Comparison of ENCODE assay signal across 17 cellular contexts in genomic region chr2:218311908-218312756, GRCh38. TPM values are rescaled to one million over a fixed set of nuclear protein-coding genes. Genes with fewer than 3 reads are reported as not detected.
DNase-seq lines count a peak whose midpoint lies in the region; ATAC-seq, FAIRE-seq and TF ChIP-seq lines count a peak whose summit lies in the region.
"Had no signal": no experiment of that assay in that cellular context is flagged by ENCODE, and none has a peak within 500 bp of the region (broad histone marks: within the 10 kb centered on the region; RNA-seq: fewer than 3 reads in every experiment).

No MANE protein-coding gene starts in this region.

- no peaks in the 10 kb centered on the region for H3K9me3 Mint-ChIP-seq in naive thymus-derived CD8-positive, alpha-beta T cell

- CTCF ChIA-PET in endothelial cell of umbilical vein (lab: Charles Lee), result interaction anchor here (1.0 to 1.2 kb wide), 2 partner anchors 11 to 30 kb away, joined by 3 read pairs; no protein-coding TSS in a partner anchor

- H3K4me2 ChIP-seq in endothelial cell of umbilical vein (ENCODE audit: insufficient read depth, low read length), result no peak overlapping the region

- H3K27ac ChIP-seq in right cardiac atrium (ENCODE audit: low read length) (peak overlapping the region; percentile 37), heart right ventricle (no peak overlapping the region), endothelial cell of umbilical vein (ENCODE audit: insufficient read depth, low read depth, low read length) (no peak overlapping the region), urinary bladder (ENCODE audit: low read depth) (peak overlapping the region; percentile 70)

- H3K4me3 ChIP-seq in right cardiac atrium (ENCODE audit: low read length) (no peak overlapping the region), heart right ventricle (no peak overlapping the region), endothelial cell of umbilical vein (replicated peaks in 1 of 3; ENCODE audit: insufficient read depth in 1 of 3, low read depth in 1 of 3, low read length in 3 of 3) (no peak overlapping the region), urinary bladder (ENCODE audit: low read depth, low read length) (no peak overlapping the region)

- DNase-seq in right cardiac atrium (peak in 1 of 3 donors; percentile 7), heart right ventricle (no peak), endothelial cell of umbilical vein (ENCODE audit: low read depth, low spot score) (no peak), iPS-NIHi7 (ENCODE audit: extremely low spot score) (no peak), NCI-H2081 (lab: John Stamatoyannopoulos, UW) (no peak)
- DNase-seq in naive thymus-derived CD8-positive, alpha-beta T cell, result no peak
- DNase-seq in stimulated activated naive CD4-positive, alpha-beta T cell (lab: John Stamatoyannopoulos, UW), result no peak
- DNase-seq: activated CD8-positive, alpha-beta memory T cell treated with anti-CD3 and anti-CD28 coated beads, Interleukin-2, amount 50 U/mL, for 4 hours; activated naive CD4-positive, alpha-beta T cell treated with Interleukin-2 at 50 U/mL for 16 hours; midbrain; NCI-H1694; NCI-H345; SIG-M5; stimulated activated naive CD8-positive, alpha-beta T cell treated with anti-CD3 and anti-CD28 coated beads, Interleukin-15, Interleukin-2, amounts not matched to agents 100 U/mL and 50 U/mL, for 24 hours had no signal

- H3K36me3 ChIP-seq in heart right ventricle, result no peaks in the 10 kb centered on the region
- no peaks in the 10 kb centered on the region for H3K36me3 ChIP-seq in endothelial cell of umbilical vein (ENCODE audit: control insufficient read depth in 2 of 2, extremely low read depth in 1 of 2, insufficient read depth in 2 of 2, low read length in 2 of 2)
- H3K36me3 ChIP-seq in urinary bladder (ENCODE audit: insufficient read depth), result no peaks in the 10 kb centered on the region

- 56% methylated on average over 8 of the region's 8 CpGs for WGBS in right cardiac atrium
- WGBS in heart right ventricle, 2 donors, result 62 to 70% methylated on average over 8 of the region's 8 CpGs
- 41% methylated on average over 8 of the region's 8 CpGs for WGBS in urinary bladder

- peaks cover 5% of the 10 kb centered on the region for H3K4me1 ChIP-seq in right cardiac atrium (ENCODE audit: control insufficient read depth, insufficient read depth, low read length)
- peaks cover 0 to 22% (median 0%) of the 10 kb centered on the region in 9 donors for H3K4me1 ChIP-seq in heart right ventricle
- peaks cover 12% of the 10 kb centered on the region for H3K4me1 ChIP-seq in endothelial cell of umbilical vein (ENCODE audit: control insufficient read depth, extremely low read depth, insufficient read depth, low read length)
- no peaks in the 10 kb centered on the region for H3K4me1 ChIP-seq in urinary bladder (ENCODE audit: insufficient read depth)

- dilution Hi-C loops in endothelial cell of umbilical vein (cut with MboI; ENCODE audit: extremely low pct_ligation_motif_present, low sequenced_read_pairs), result no loop called here

- H3K4me3 Mint-ChIP-seq in naive thymus-derived CD8-positive, alpha-beta T cell, result no peak overlapping the region

- TF ChIP-seq CTCF in heart right ventricle (IDR thresholded peaks at IDR 0.05), result no peak
- TF ChIP-seq CTCF in endothelial cell of umbilical vein (IDR thresholded peaks at IDR 0.05; ENCODE audit: extremely low read depth in 1 of 2, insufficient read depth in 1 of 2, low read depth in 1 of 2, low read length in 2 of 2), result no peak

- no peaks in the 10 kb centered on the region for H3K27me3 ChIP-seq in right cardiac atrium (ENCODE audit: control insufficient read depth, insufficient read depth)
- no peaks in the 10 kb centered on the region for H3K27me3 ChIP-seq in heart right ventricle
- no peaks in the 10 kb centered on the region for H3K27me3 ChIP-seq in endothelial cell of umbilical vein (ENCODE audit: control insufficient read depth in 2 of 2, insufficient read depth in 2 of 2, low read length in 2 of 2)

- H3K9me3 ChIP-seq in right cardiac atrium (ENCODE audit: control insufficient read depth, low read length), result no peaks in the 10 kb centered on the region
- H3K9me3 ChIP-seq in heart right ventricle, result no peaks in the 10 kb centered on the region
- H3K9me3 ChIP-seq in endothelial cell of umbilical vein (replicated peaks; ENCODE audit: control insufficient read depth, insufficient read depth, low read length), result no peaks in the 10 kb centered on the region

- no peaks in the 10 kb centered on the region for H3K36me3 Mint-ChIP-seq in naive thymus-derived CD8-positive, alpha-beta T cell

- TF ChIP-seq POLR2A in endothelial cell of umbilical vein (IDR thresholded peaks at IDR 0.05; ENCODE audit: low read depth, low read length), result no peak

- no peaks in the 10 kb centered on the region for H3K9me1 ChIP-seq in endothelial cell of umbilical vein (replicated peaks; ENCODE audit: control insufficient read depth, extremely low read depth, insufficient read depth, low read length)

- no peak overlapping the region for H3K9ac ChIP-seq in endothelial cell of umbilical vein (replicated peaks; ENCODE audit: extremely low read depth, insufficient read depth, low read length)

- no TSS peak for BruUV-seq in endothelial cell of umbilical vein (replicated peaks; lab: Mats Ljungman, UMichigan)

- H3K27me3 Mint-ChIP-seq in naive thymus-derived CD8-positive, alpha-beta T cell, result peaks cover 0 to 1% (median 0%) of the 10 kb centered on the region in 5 donors

- no peak for FAIRE-seq in endothelial cell of umbilical vein (lab: Jason Lieb, UNC)

- peak overlapping the region in 8 of 10 donors; percentile 37 to 78 (median 58) for H3K27ac Mint-ChIP-seq in naive thymus-derived CD8-positive, alpha-beta T cell

- no peaks in the 10 kb centered on the region for H3K79me2 ChIP-seq in endothelial cell of umbilical vein (ENCODE audit: control insufficient read depth, insufficient read depth, low read length)

- peak in 1 of 2 donors; percentile 32 for ATAC-seq in right cardiac atrium
- ATAC-seq in heart right ventricle, result no peak
- no peak for ATAC-seq in naive thymus-derived CD8-positive, alpha-beta T cell
- ATAC-seq: esophagus mucosa; stimulated activated naive CD8-positive, alpha-beta T cell treated with anti-CD3 and anti-CD28 coated beads, Interleukin-15, Interleukin-2, amounts not matched to agents 100 U/mL and 50 U/mL, for 24 hours had no signal

- H2AFZ ChIP-seq in endothelial cell of umbilical vein (ENCODE audit: low read depth, low read length), result peak overlapping the region; percentile 65

- H3K4me1 Mint-ChIP-seq in naive thymus-derived CD8-positive, alpha-beta T cell, result peaks cover 23 to 43% (median 27%) of the 10 kb centered on the region in 4 donors

- intact Hi-C loops in right cardiac atrium (cut with DNase I) (no loop called here), heart right ventricle (cut with DNase I) (no loop called here), endothelial cell of umbilical vein (cut with micrococcal nuclease) (no loop called here)

- POLR2A ChIA-PET in endothelial cell of umbilical vein (lab: Charles Lee), result no interaction called here
- POLR2A ChIA-PET in naive thymus-derived CD8-positive, alpha-beta T cell (lab: Charles Lee), result interaction anchor here (0.7 to 1.2 kb wide), 4 partner anchors 11 to 278 kb away, joined by 3 to 5 read pairs (median 3); no protein-coding TSS in a partner anchor

- no peaks in the 10 kb centered on the region for H4K20me1 ChIP-seq in endothelial cell of umbilical vein (replicated peaks; ENCODE audit: control insufficient read depth, extremely low read depth, insufficient read depth, low read length)

RNA-seq across cellular contexts. Expression of gene TMBIM1, which starts 19.8 kb away (rescaled TPM):
- total RNA-seq in right cardiac atrium, result 100 to 1,000 TPM in 3 of 4 donors, 10 to 100 TPM in 1; 95.2 to 158 (median 118) TPM
- polyA plus RNA-seq in right cardiac atrium, result 64.3 TPM
- 100 to 1,000 TPM in 7 of 10 donors, 10 to 100 TPM in 3; 85.3 to 151 (median 110) TPM for total RNA-seq in heart right ventricle
- 100 to 1,000 TPM in 1 of 2 donors, 10 to 100 TPM in 1; 30.9 to 139 TPM for polyA plus RNA-seq in heart right ventricle
- total RNA-seq in endothelial cell of umbilical vein, result 141 and 159 TPM in 2 replicates
- 229 and 243 TPM in 2 replicates for polyA plus RNA-seq in endothelial cell of umbilical vein
- 146 and 160 TPM in 2 replicates for polyA plus RNA-seq in endothelial cell of umbilical vein (2011; cell fraction: cytosol; rRNA removed)
- polyA plus RNA-seq in endothelial cell of umbilical vein (2011; cell fraction: nucleus; rRNA removed), result 128 and 161 TPM in 2 replicates
- polyA plus RNA-seq in endothelial cell of umbilical vein (2012), result 198 and 248 TPM in 2 replicates
- 226 and 287 TPM in 2 replicates for polyA minus RNA-seq in endothelial cell of umbilical vein
- polyA minus RNA-seq in endothelial cell of umbilical vein (2011; cell fraction: cytosol; rRNA and poly(A)+ RNA removed), result 8.9 TPM
- polyA minus RNA-seq in endothelial cell of umbilical vein (2011; cell fraction: nucleus; rRNA and poly(A)+ RNA removed), result 44.2 and 57.5 TPM in 2 replicates
- 100 to 1,000 TPM in 1 of 2 experiments, 10 to 100 TPM in 1; 95.1 to 100 TPM for total RNA-seq in naive thymus-derived CD8-positive, alpha-beta T cell
- polyA plus RNA-seq in naive thymus-derived CD8-positive, alpha-beta T cell, result 100 to 1,000 TPM in 1 of 3 donors, 10 to 100 TPM in 2; 75.8 to 114 (median 80.3) TPM
- 127 TPM for total RNA-seq in urinary bladder
- polyA plus RNA-seq in urinary bladder, result 180 TPM

RNA-seq across cellular contexts. Expression of gene PNKD, which starts 41.8 kb away (rescaled TPM):
- total RNA-seq in right cardiac atrium (10 to 100 TPM; 69.3 to 96.5 (median 80.5) TPM), heart right ventricle (10 to 100 TPM; 56.9 to 91.1 (median 74.2) TPM), endothelial cell of umbilical vein (56.1 and 56.6 TPM in 2 replicates), urinary bladder (24.6 TPM)
- polyA plus RNA-seq in right cardiac atrium (157 TPM), heart right ventricle (100 to 1,000 TPM in 1 of 2 donors, 10 to 100 TPM in 1; 76.7 to 138 TPM), endothelial cell of umbilical vein (88.3 and 98.9 TPM in 2 replicates), urinary bladder (92.7 TPM)
- polyA plus RNA-seq in endothelial cell of umbilical vein (2011; cell fraction: cytosol; rRNA removed), result 81.0 and 85.8 TPM in 2 replicates
- 38.6 and 41.8 TPM in 2 replicates for polyA plus RNA-seq in endothelial cell of umbilical vein (2011; cell fraction: nucleus; rRNA removed)
- polyA plus RNA-seq in endothelial cell of umbilical vein (2012), result 67.0 and 68.1 TPM in 2 replicates
- 27.1 and 28.2 TPM in 2 replicates for polyA minus RNA-seq in endothelial cell of umbilical vein
- 10.1 TPM for polyA minus RNA-seq in endothelial cell of umbilical vein (2011; cell fraction: cytosol; rRNA and poly(A)+ RNA removed)
- 7.1 and 10.4 TPM in 2 replicates for polyA minus RNA-seq in endothelial cell of umbilical vein (2011; cell fraction: nucleus; rRNA and poly(A)+ RNA removed)
- 10 to 100 TPM; 33.6 to 40.5 TPM for total RNA-seq in naive thymus-derived CD8-positive, alpha-beta T cell
- 100 to 1,000 TPM; 108 to 119 (median 109) TPM for polyA plus RNA-seq in naive thymus-derived CD8-positive, alpha-beta T cell

RNA-seq across cellular contexts. Expression of gene AAMP, which starts 42.2 kb away (rescaled TPM):
- total RNA-seq in right cardiac atrium, result 10 to 100 TPM; 44.3 to 53.9 (median 49.9) TPM
- 56.6 TPM for polyA plus RNA-seq in right cardiac atrium
- total RNA-seq in heart right ventricle, result 10 to 100 TPM; 45.9 to 65.1 (median 57.5) TPM
- 100 to 1,000 TPM in 1 of 2 donors, 10 to 100 TPM in 1; 33.4 to 116 TPM for polyA plus RNA-seq in heart right ventricle
- total RNA-seq in endothelial cell of umbilical vein, result 59.7 and 69.3 TPM in 2 replicates
- 84.4 and 99.0 TPM in 2 replicates for polyA plus RNA-seq in endothelial cell of umbilical vein
- 75.4 and 77.0 TPM in 2 replicates for polyA plus RNA-seq in endothelial cell of umbilical vein (2011; cell fraction: cytosol; rRNA removed)
- 106 and 107 TPM in 2 replicates for polyA plus RNA-seq in endothelial cell of umbilical vein (2011; cell fraction: nucleus; rRNA removed)
- polyA plus RNA-seq in endothelial cell of umbilical vein (2012), result 61.2 and 63.0 TPM in 2 replicates
- polyA minus RNA-seq in endothelial cell of umbilical vein, result 44.1 and 48.6 TPM in 2 replicates
- 29.8 TPM for polyA minus RNA-seq in endothelial cell of umbilical vein (2011; cell fraction: cytosol; rRNA and poly(A)+ RNA removed)
- 18.0 and 19.7 TPM in 2 replicates for polyA minus RNA-seq in endothelial cell of umbilical vein (2011; cell fraction: nucleus; rRNA and poly(A)+ RNA removed)
- total RNA-seq in naive thymus-derived CD8-positive, alpha-beta T cell, result 10 to 100 TPM; 57.0 to 61.6 TPM
- polyA plus RNA-seq in naive thymus-derived CD8-positive, alpha-beta T cell, result 10 to 100 TPM; 77.0 to 93.6 (median 89.7) TPM
- 75.9 TPM for total RNA-seq in urinary bladder
- polyA plus RNA-seq in urinary bladder, result 139 TPM

RNA-seq across cellular contexts. Expression of gene CATIP, which starts 44.5 kb away (rescaled TPM):
- not detected for total RNA-seq in right cardiac atrium
- polyA plus RNA-seq in right cardiac atrium, result 0.16 TPM
- not detected for total RNA-seq in heart right ventricle
- under 1 TPM in 1 of 2 donors, not detected in 1; 0.04 TPM for polyA plus RNA-seq in heart right ventricle
- not detected in 2 replicates for total RNA-seq in endothelial cell of umbilical vein
- polyA plus RNA-seq in endothelial cell of umbilical vein, result not detected in 2 replicates
- not detected in 2 replicates for polyA plus RNA-seq in endothelial cell of umbilical vein (2011; cell fraction: cytosol; rRNA removed)
- not detected in 2 replicates for polyA plus RNA-seq in endothelial cell of umbilical vein (2011; cell fraction: nucleus; rRNA removed)
- polyA plus RNA-seq in endothelial cell of umbilical vein (2012), result not detected in 2 replicates
- not detected in 2 replicates for polyA minus RNA-seq in endothelial cell of umbilical vein
- polyA minus RNA-seq in endothelial cell of umbilical vein (2011; cell fraction: cytosol; rRNA and poly(A)+ RNA removed), result not detected
- polyA minus RNA-seq in endothelial cell of umbilical vein (2011; cell fraction: nucleus; rRNA and poly(A)+ RNA removed), result not detected in 2 replicates
- total RNA-seq in naive thymus-derived CD8-positive, alpha-beta T cell, result not detected
- polyA plus RNA-seq in naive thymus-derived CD8-positive, alpha-beta T cell, result not detected
- total RNA-seq in urinary bladder, result not detected
- polyA plus RNA-seq in urinary bladder, result not detected
- total RNA-seq: esophagus mucosa, glomerular endothelial cell had no signal

RNA-seq across cellular contexts. Expression of gene GPBAR1, which starts 51.3 kb away (rescaled TPM):
- 1 to 10 TPM; 5.2 to 8.6 (median 5.9) TPM for total RNA-seq in right cardiac atrium
- polyA plus RNA-seq in right cardiac atrium, result 3.5 TPM
- 1 to 10 TPM in 7 of 10 donors, under 1 TPM in 3; 0.36 to 3.7 (median 1.3) TPM for total RNA-seq in heart right ventricle
- 1 to 10 TPM; 1.8 to 2.3 TPM for polyA plus RNA-seq in heart right ventricle
- 0.60 and 0.75 TPM in 2 replicates for total RNA-seq in endothelial cell of umbilical vein
- 0.14 TPM in 2 replicates for polyA plus RNA-seq in endothelial cell of umbilical vein
- 0.03 and 0.20 TPM in 2 replicates for polyA plus RNA-seq in endothelial cell of umbilical vein (2011; cell fraction: cytosol; rRNA removed)
- 0.53 and 0.60 TPM in 2 replicates for polyA plus RNA-seq in endothelial cell of umbilical vein (2011; cell fraction: nucleus; rRNA removed)
- 0.15 and 0.25 TPM in 2 replicates for polyA plus RNA-seq in endothelial cell of umbilical vein (2012)
- polyA minus RNA-seq in endothelial cell of umbilical vein, result 0.57 and 0.61 TPM in 2 replicates
- not detected for polyA minus RNA-seq in endothelial cell of umbilical vein (2011; cell fraction: cytosol; rRNA and poly(A)+ RNA removed)
- 0.72 and 1.3 TPM in 2 replicates for polyA minus RNA-seq in endothelial cell of umbilical vein (2011; cell fraction: nucleus; rRNA and poly(A)+ RNA removed)
- total RNA-seq in naive thymus-derived CD8-positive, alpha-beta T cell, result 1 to 10 TPM; 1.1 to 1.4 TPM
- under 1 TPM; 0.14 to 0.41 (median 0.28) TPM for polyA plus RNA-seq in naive thymus-derived CD8-positive, alpha-beta T cell
- total RNA-seq in urinary bladder, result 1.6 TPM
- 19.3 TPM for polyA plus RNA-seq in urinary bladder
- total RNA-seq: esophagus mucosa had no signal

Comparison
In these comparisons a context has a peak if more than half of its experiments do, and no peak if none do; other contexts are left out.
1. H3K27ac ChIP-seq: peak in right cardiac atrium (single experiment) and urinary bladder (single experiment); none in heart right ventricle (0 of 10) and endothelial cell of umbilical vein (single experiment).